Comparison of ENCODE assay signal across 23 cellular contexts in genomic region chr3:51434110-51434509, GRCh38.
"Had no signal": no experiment of that assay in that cellular context is flagged by ENCODE, and none has a peak within 500 bp of the region (broad histone marks: within the 10 kb centered on the region; RNA-seq: fewer than 3 reads in every experiment).

No MANE protein-coding gene starts in this region.

- H3K9me3 Mint-ChIP-seq: activated B cell treated with CpG ODN at 0.5 μM for 24 hours; activated CD4-positive, alpha-beta memory T cell treated with anti-CD3 and anti-CD28 coated beads for 36 hours; activated CD4-positive, alpha-beta T cell treated with anti-CD3 and anti-CD28 coated beads, Interleukin-2, amount 10 ng/mL, durations not matched to agents 24 days and 14 days; activated naive CD4-positive, alpha-beta T cell treated with anti-CD3 and anti-CD28 coated beads for 36 hours; activated naive CD4-positive, alpha-beta T cell treated with anti-CD3 and anti-CD28 coated beads, Interleukin-2, amount 50 U/mL, for 72 hours; activated naive CD8-positive, alpha-beta T cell treated with anti-CD3 and anti-CD28 coated beads for 36 hours; activated T-cell treated with anti-CD3 and anti-CD28 coated beads, Interleukin-2, amount 50 U/mL, for 4 hours; activated T-cell treated with anti-CD3 and anti-CD28 coated beads, Interleukin-2, amount 50 U/mL, for 72 hours; activated T-helper 1 cell treated with anti-CD3 and anti-CD28 coated beads, Interleukin-12 subunit alpha, Interleukin-12 subunit beta, Interleukin-2, Interleukin-4 antibody, amounts not matched to agents 30 ng/mL and 10 ng/mL and 1 ng/mL, durations not matched to agents 14 hours and 24 hours and 36 hours; activated T-helper 17 cell treated with anti-CD3 and anti-CD28 coated beads, Interleukin-2, amount 50 U/mL, for 72 hours; T-helper 1 cell treated with Interleukin-12 subunit alpha and Interleukin-12 subunit beta and Interleukin-4 antibody, amounts not matched to agents 30 μg/mL and 1 μg/mL, for 36 hours; T-helper 2 cell treated with Interferon-gamma antibody and Interleukin-4, amounts not matched to agents 5 μg/mL and 100 μg/mL, for 36 hours had no signal

- H3K27me3 ChIP-seq: adrenal gland, body of pancreas, brain microvascular endothelial cell, breast epithelium had no signal

- H3K4me3 ChIP-seq: adrenal gland, body of pancreas, breast epithelium had no signal

- DNase-seq: activated B cell treated with CpG ODN at 0.5 μM for 24 hours; activated CD4-positive, CD25-positive, alpha-beta regulatory T cell treated with anti-CD3 and anti-CD28 coated beads, Interleukin-2, amount 50 U/mL, for 72 hours; activated T-cell treated with anti-CD3 and anti-CD28 coated beads, Interleukin-2, amount 50 U/mL, for 1 hour; amniotic stem cell; aorta had no signal

- FAIRE-seq: astrocyte, TTC549 had no signal

- H3K27ac Mint-ChIP-seq: activated B cell treated with CpG ODN at 0.5 μM for 24 hours; activated CD4-positive, alpha-beta memory T cell treated with anti-CD3 and anti-CD28 coated beads for 36 hours; activated CD4-positive, alpha-beta T cell treated with anti-CD3 and anti-CD28 coated beads, Interleukin-2, amount 10 ng/mL, durations not matched to agents 24 days and 14 days; activated naive CD4-positive, alpha-beta T cell treated with anti-CD3 and anti-CD28 coated beads for 36 hours; activated naive CD8-positive, alpha-beta T cell treated with anti-CD3 and anti-CD28 coated beads for 36 hours; activated T-helper 1 cell treated with anti-CD3 and anti-CD28 coated beads, Interleukin-12 subunit alpha, Interleukin-12 subunit beta, Interleukin-2, Interleukin-4 antibody, amounts not matched to agents 30 ng/mL and 10 ng/mL and 1 ng/mL, durations not matched to agents 14 hours and 24 hours and 36 hours; activated T-helper 17 cell treated with anti-CD3 and anti-CD28 coated beads, Interleukin-2, amount 50 U/mL, for 72 hours; T-helper 1 cell treated with Interleukin-12 subunit alpha and Interleukin-12 subunit beta and Interleukin-4 antibody, amounts not matched to agents 30 μg/mL and 1 μg/mL, for 36 hours; T-helper 2 cell treated with Interferon-gamma antibody and Interleukin-4, amounts not matched to agents 5 μg/mL and 100 μg/mL, for 36 hours had no signal

- H3K4me1 Mint-ChIP-seq: activated B cell treated with CpG ODN at 0.5 μM for 24 hours; activated T-helper 17 cell treated with anti-CD3 and anti-CD28 coated beads, Interleukin-2, amount 50 U/mL, for 72 hours had no signal

- H3K9me3 ChIP-seq: adrenal gland, body of pancreas, breast epithelium had no signal

- H3K4me3 Mint-ChIP-seq: activated B cell treated with CpG ODN at 0.5 μM for 24 hours; activated CD4-positive, alpha-beta memory T cell treated with anti-CD3 and anti-CD28 coated beads for 36 hours; activated CD4-positive, alpha-beta T cell treated with anti-CD3 and anti-CD28 coated beads, Interleukin-2, amount 10 ng/mL, durations not matched to agents 24 days and 14 days; activated naive CD4-positive, alpha-beta T cell treated with anti-CD3 and anti-CD28 coated beads for 36 hours; activated naive CD8-positive, alpha-beta T cell treated with anti-CD3 and anti-CD28 coated beads for 36 hours; activated T-cell treated with anti-CD3 and anti-CD28 coated beads, Interleukin-2, amount 50 U/mL, for 4 hours; activated T-cell treated with anti-CD3 and anti-CD28 coated beads, Interleukin-2, amount 50 U/mL, for 72 hours; activated T-helper 1 cell treated with anti-CD3 and anti-CD28 coated beads, Interleukin-12 subunit alpha, Interleukin-12 subunit beta, Interleukin-2, Interleukin-4 antibody, amounts not matched to agents 30 ng/mL and 10 ng/mL and 1 ng/mL, durations not matched to agents 14 hours and 24 hours and 36 hours; activated T-helper 17 cell treated with anti-CD3 and anti-CD28 coated beads, Interleukin-2, amount 50 U/mL, for 72 hours; T-helper 1 cell treated with Interleukin-12 subunit alpha and Interleukin-12 subunit beta and Interleukin-4 antibody, amounts not matched to agents 30 μg/mL and 1 μg/mL, for 36 hours; T-helper 2 cell treated with Interferon-gamma antibody and Interleukin-4, amounts not matched to agents 5 μg/mL and 100 μg/mL, for 36 hours had no signal

- H3K36me3 ChIP-seq: breast epithelium had no signal

- H3K4me1 ChIP-seq: body of pancreas, breast epithelium had no signal

- H3K27ac ChIP-seq: adrenal gland, body of pancreas, brain microvascular endothelial cell, breast epithelium, VCaP had no signal
